1 cellular context compared by ENCODE assay signal in genomic region chr12:57694459-57695019, GRCh38.
TF ChIP-seq lines count a peak whose summit lies in the region.

No MANE protein-coding gene starts in this region.

TF ChIP-seq in SK-N-SH, 30 proteins besides CTCF, POLR2A, EP300 and RAD21 (continued from another document):
- TF ChIP-seq MAX (IDR thresholded peaks at IDR 0.05; ENCODE audit: low read depth) (no peak), USF2 (IDR thresholded peaks at IDR 0.05; ENCODE audit: borderline replicate concordance, low read depth, low read length) (no peak), ELF1 (IDR thresholded peaks at IDR 0.05) (no peak), FOXJ3 (CRISPR knock-in tag; IDR thresholded peaks at IDR 0.05) (no peak), TCF12 (IDR thresholded peaks at IDR 0.05) (no peak), TEAD4 (IDR thresholded peaks at IDR 0.05; ENCODE audit: borderline replicate concordance, insufficient read depth) (no peak), RXRA (IDR thresholded peaks at IDR 0.05; ENCODE audit: borderline replicate concordance, low read depth) (no peak), SIN3A (IDR thresholded peaks at IDR 0.05; ENCODE audit: borderline replicate concordance, low read depth, low read length) (no peak), YY1 (IDR thresholded peaks at IDR 0.05; ENCODE audit: low read depth) (no peak), RCOR1 (IDR thresholded peaks at IDR 0.05; ENCODE audit: low read length) (no peak)
